In genomic region chr3:196889844-196890243, GRCh38 we compare ENCODE assay signal across 28 cellular contexts. TPM values are rescaled to one million over a fixed set of nuclear protein-coding genes. Genes with fewer than 3 reads are reported as not detected.
A peak's percentile ranks its signal among the peaks of the same experiment; 100 is the strongest.
DNase-seq lines count a peak whose midpoint lies in the region; ATAC-seq, FAIRE-seq and TF ChIP-seq lines count a peak whose summit lies in the region.
"Had no signal": no experiment of that assay in that cellular context is flagged by ENCODE, and none has a peak within 500 bp of the region (broad histone marks: within the 10 kb centered on the region; RNA-seq: fewer than 3 reads in every experiment).

No MANE protein-coding gene starts in this region.

- no peaks in the 10 kb centered on the region for H3K27me3 Mint-ChIP-seq in activated CD4-positive, alpha-beta T cell treated with anti-CD3 and anti-CD28 coated beads, Interleukin-2, amount 10 ng/mL, durations not matched to agents 7 days and 5 days
- H3K27me3 Mint-ChIP-seq in chondrocyte (ENCODE audit: low read depth) (no peaks in the 10 kb centered on the region), progenitor cell of endocrine pancreas (no peaks in the 10 kb centered on the region)
- H3K27me3 Mint-ChIP-seq: CD8-positive, alpha-beta memory T cell; IgD-negative memory B cell; stimulated activated naive CD8-positive, alpha-beta T cell treated with anti-CD3 and anti-CD28 coated beads, Interleukin-15, Interleukin-2, amounts not matched to agents 100 ng/mL and 50 ng/mL, for 24 hours had no signal

- H3K36me3 Mint-ChIP-seq in activated CD4-positive, alpha-beta T cell treated with anti-CD3 and anti-CD28 coated beads, Interleukin-2, amount 10 ng/mL, durations not matched to agents 7 days and 5 days (ENCODE audit: low read depth): peaks cover 16% of the 10 kb centered on the region
- peaks cover 7% of the 10 kb centered on the region for H3K36me3 Mint-ChIP-seq in chondrocyte (ENCODE audit: low read depth)
- peaks cover 3% of the 10 kb centered on the region for H3K36me3 Mint-ChIP-seq in progenitor cell of endocrine pancreas (ENCODE audit: insufficient read depth)

- peak overlapping the region; percentile 67 for H3K27ac Mint-ChIP-seq in activated CD4-positive, alpha-beta T cell treated with anti-CD3 and anti-CD28 coated beads, Interleukin-2, amount 10 ng/mL, durations not matched to agents 7 days and 5 days
- H3K27ac Mint-ChIP-seq in chondrocyte (ENCODE audit: unreplicated experiment): peak overlapping the region; percentile 69
- H3K27ac Mint-ChIP-seq in progenitor cell of endocrine pancreas: peak overlapping the region; percentile 14
- H3K27ac Mint-ChIP-seq: endodermal cell; HFFc6; stimulated activated naive CD8-positive, alpha-beta T cell treated with anti-CD3 and anti-CD28 coated beads, Interleukin-15, Interleukin-2, amounts not matched to agents 100 ng/mL and 50 ng/mL, for 24 hours had no signal

- no peak for TF ChIP-seq CTCF in chondrocyte (IDR thresholded peaks at IDR 0.05)
- no peak for TF ChIP-seq CTCF in progenitor cell of endocrine pancreas (IDR thresholded peaks at IDR 0.05; ENCODE audit: unreplicated experiment)

- POLR2A ChIA-PET in activated CD4-positive, alpha-beta T cell treated with anti-CD3 and anti-CD28 coated beads, Interleukin-2, amount 10 ng/mL, durations not matched to agents 7 days and 5 days (lab: Charles Lee): no interaction called here

- H3K9me3 Mint-ChIP-seq in activated CD4-positive, alpha-beta T cell treated with anti-CD3 and anti-CD28 coated beads, Interleukin-2, amount 10 ng/mL, durations not matched to agents 7 days and 5 days: no peaks in the 10 kb centered on the region
- H3K9me3 Mint-ChIP-seq in chondrocyte (ENCODE audit: low read depth) (no peaks in the 10 kb centered on the region), progenitor cell of endocrine pancreas (ENCODE audit: low read depth) (no peaks in the 10 kb centered on the region)
- H3K9me3 Mint-ChIP-seq: CD8-positive, alpha-beta memory T cell; endodermal cell; HFFc6; IgD-negative memory B cell; stimulated activated naive CD8-positive, alpha-beta T cell treated with anti-CD3 and anti-CD28 coated beads, Interleukin-15, Interleukin-2, amounts not matched to agents 100 ng/mL and 50 ng/mL, for 24 hours had no signal

- peak; percentile 78 for FAIRE-seq in H54 (lab: Jason Lieb, UNC)
- FAIRE-seq: bronchial epithelial cell had no signal

- ATAC-seq in GM19467 (IDR thresholded peaks at IDR 0.05; ENCODE audit: unreplicated experiment) (no peak), HG03108 (IDR thresholded peaks at IDR 0.05; ENCODE audit: unreplicated experiment) (no peak)
- ATAC-seq: right lobe of liver had no signal

- H3K4me1 Mint-ChIP-seq in activated CD4-positive, alpha-beta T cell treated with anti-CD3 and anti-CD28 coated beads, Interleukin-2, amount 10 ng/mL, durations not matched to agents 7 days and 5 days: peaks cover 25% of the 10 kb centered on the region
- H3K4me1 Mint-ChIP-seq in chondrocyte (ENCODE audit: low read depth) (peaks cover 26% of the 10 kb centered on the region), progenitor cell of endocrine pancreas (ENCODE audit: low read depth) (peaks cover 2% of the 10 kb centered on the region)
- H3K4me1 Mint-ChIP-seq: endodermal cell had no signal

- CTCF ChIA-PET in activated CD4-positive, alpha-beta T cell treated with anti-CD3 and anti-CD28 coated beads, Interleukin-2, amount 10 ng/mL, durations not matched to agents 7 days and 5 days (lab: Charles Lee): no interaction called here

- DNase-seq in activated CD4-positive, alpha-beta T cell treated with anti-CD3 and anti-CD28 coated beads, Interleukin-2, amount 10 ng/mL, durations not matched to agents 7 days and 5 days: no peak
- no peak for DNase-seq in activated CD4-positive, alpha-beta T cell treated with anti-CD3 and anti-CD28 coated beads for 1 hour
- DNase-seq in H54 (ENCODE audit: insufficient read length, low spot score): no peak
- no peak for DNase-seq in chondrocyte (ENCODE audit: low spot score)
- DNase-seq in progenitor cell of endocrine pancreas (ENCODE audit: low spot score, unreplicated experiment): no peak
- no peak for DNase-seq in NCI-H82 treated with DMSO at 0.1 percent for 48 hours (lab: John Stamatoyannopoulos, UW; ENCODE audit: unreplicated experiment)
- DNase-seq: 8988T; activated CD4-positive, alpha-beta T cell treated with anti-CD3 and anti-CD28 coated beads, Interleukin-2, amount 50 U/mL, for 48 hours; amniotic stem cell; CD8-positive, alpha-beta memory T cell; cortex of kidney; endodermal cell; GDM1; HFFc6; kidney glomerular epithelial cell; MG63; NCI-H2081 treated with DMSO at 0.1 percent for 48 hours; NCI-H345; NCI-H748 treated with DMSO at 0.1 percent for 48 hours; ovary; right lobe of liver; T-helper 9 cell; tibial artery had no signal

- no peak overlapping the region for H3K4me3 Mint-ChIP-seq in activated CD4-positive, alpha-beta T cell treated with anti-CD3 and anti-CD28 coated beads, Interleukin-2, amount 10 ng/mL, durations not matched to agents 7 days and 5 days
- no peak overlapping the region for H3K4me3 Mint-ChIP-seq in chondrocyte (ENCODE audit: unreplicated experiment)
- no peak overlapping the region for H3K4me3 Mint-ChIP-seq in progenitor cell of endocrine pancreas (ENCODE audit: low read depth)
- H3K4me3 Mint-ChIP-seq: endodermal cell; HFFc6; IgD-negative memory B cell; stimulated activated naive CD8-positive, alpha-beta T cell treated with anti-CD3 and anti-CD28 coated beads, Interleukin-15, Interleukin-2, amounts not matched to agents 100 ng/mL and 50 ng/mL, for 24 hours had no signal

- TF ChIP-seq POLR2A in H54 (IDR thresholded peaks at IDR 0.05; ENCODE audit: low read depth, low read length): no peak

RNA-seq across cellular contexts. Expression of gene SENP5, which starts 22.1 kb away (rescaled TPM):
- 10 to 100 TPM; 31.1 to 32.4 TPM for total RNA-seq in activated CD4-positive, alpha-beta T cell treated with anti-CD3 and anti-CD28 coated beads, Interleukin-2, amount 10 ng/mL, durations not matched to agents 7 days and 5 days
- 34.8 to 37.5 TPM (median 36.2 TPM) in 3 replicates for total RNA-seq in chondrocyte
- total RNA-seq in progenitor cell of endocrine pancreas: 41.1 and 41.4 TPM in 2 replicates

RNA-seq across cellular contexts. Expression of gene NCBP2, which starts 52.5 kb away (rescaled TPM):
- 10 to 100 TPM; 53.4 to 57.1 TPM for total RNA-seq in activated CD4-positive, alpha-beta T cell treated with anti-CD3 and anti-CD28 coated beads, Interleukin-2, amount 10 ng/mL, durations not matched to agents 7 days and 5 days
- total RNA-seq in chondrocyte (59.5 to 67.2 TPM (median 61.5 TPM) in 3 replicates), progenitor cell of endocrine pancreas (79.9 and 84.9 TPM in 2 replicates)

Comparison
In these comparisons a context has a peak if more than half of its experiments do, and no peak if none do; other contexts are left out.
1. H3K27ac Mint-ChIP-seq: peak in every context shown above with its lines; median percentile 69 in chondrocyte; 67 in activated CD4-positive, alpha-beta T cell treated with anti-CD3 and anti-CD28 coated beads, Interleukin-2, amount 10 ng/mL, durations not matched to agents 7 days and 5 days; 14 in progenitor cell of endocrine pancreas.